8 cellular contexts compared by ENCODE assay signal in genomic region chr21:39182484-39183271, GRCh38.
DNase-seq lines count a peak whose midpoint lies in the region; ATAC-seq and TF ChIP-seq lines count a peak whose summit lies in the region.

No MANE protein-coding gene starts in this region.

- no peaks in the 10 kb centered on the region for H3K27me3 ChIP-seq in WERI-Rb-1 (ENCODE audit: insufficient read depth, low read depth, severe bottlenecking)
- no peaks in the 10 kb centered on the region for H3K27me3 ChIP-seq in neutrophil

- ATAC-seq in HG03066 (IDR thresholded peaks at IDR 0.05; ENCODE audit: low read depth, unreplicated experiment), result peak; percentile 22

- peaks cover 22 to 28% of the 10 kb centered on the region in 2 experiments for H3K4me1 ChIP-seq in neutrophil (ENCODE audit: control insufficient read depth in 1 of 2, insufficient read depth in 1 of 2, low read depth in 1 of 2, low read length in 1 of 2)

- peak; percentile 21 for DNase-seq in NCI-H748 (lab: John Stamatoyannopoulos, UW; ENCODE audit: unreplicated experiment)
- DNase-seq in NCI-H748 treated with DMSO at 0.1 percent for 48 hours (lab: John Stamatoyannopoulos, UW), result no peak
- DNase-seq in WERI-Rb-1, result peak; percentile 26
- peak; percentile 37 for DNase-seq in fibroblast of pulmonary artery (ENCODE audit: low read depth)
- DNase-seq in NCI-H2107 (lab: John Stamatoyannopoulos, UW), result no peak
- DNase-seq in NCI-H2171 treated with DMSO at 0.1 percent for 48 hours (lab: John Stamatoyannopoulos, UW), result no peak

- no peak for TF ChIP-seq CTCF in WERI-Rb-1 (IDR thresholded peaks at IDR 0.05; ENCODE audit: low read depth, low read length)
- TF ChIP-seq CTCF in fibroblast of pulmonary artery (IDR thresholded peaks at IDR 0.05; ENCODE audit: low read length, missing control alignments), result no peak
- TF ChIP-seq CTCF in neutrophil (IDR thresholded peaks at IDR 0.05), result no peak

- peak overlapping the region; percentile 86 for H3K27ac ChIP-seq in WERI-Rb-1
- H3K27ac ChIP-seq in neutrophil, result peak overlapping the region; percentile 94

- H3K36me3 ChIP-seq in WERI-Rb-1 (peaks cover 37% of the 10 kb centered on the region), neutrophil (no peaks in the 10 kb centered on the region)

- H3K9me3 ChIP-seq in WERI-Rb-1 (ENCODE audit: severe bottlenecking), result no peaks in the 10 kb centered on the region
- H3K9me3 ChIP-seq in neutrophil, result no peaks in the 10 kb centered on the region

- peak overlapping the region; percentile 63 for H3K4me3 ChIP-seq in WERI-Rb-1 (ENCODE audit: low read depth, low read length)
- H3K4me3 ChIP-seq in fibroblast of pulmonary artery (replicated peaks; ENCODE audit: low read depth, low read length), result peak overlapping the region; percentile 76
- H3K4me3 ChIP-seq in neutrophil (ENCODE audit: low read depth in 1 of 2, low read length in 1 of 2), result peak overlapping the region; percentile 78 to 85

Comparison
In these comparisons a context has a peak if more than half of its experiments do, and no peak if none do; other contexts are left out.
1. DNase-seq: peak in NCI-H748 (single experiment), WERI-Rb-1 (single experiment) and fibroblast of pulmonary artery (single experiment); none in NCI-H748 treated with DMSO at 0.1 percent for 48 hours (single experiment), NCI-H2107 (single experiment) and NCI-H2171 treated with DMSO at 0.1 percent for 48 hours (single experiment).
2. Peak in every context shown above with its lines, with median percentiles within 50 percentile points of each other: H3K4me3 ChIP-seq.